15 cellular contexts compared by ENCODE assay signal in the genomic region with DNA sequence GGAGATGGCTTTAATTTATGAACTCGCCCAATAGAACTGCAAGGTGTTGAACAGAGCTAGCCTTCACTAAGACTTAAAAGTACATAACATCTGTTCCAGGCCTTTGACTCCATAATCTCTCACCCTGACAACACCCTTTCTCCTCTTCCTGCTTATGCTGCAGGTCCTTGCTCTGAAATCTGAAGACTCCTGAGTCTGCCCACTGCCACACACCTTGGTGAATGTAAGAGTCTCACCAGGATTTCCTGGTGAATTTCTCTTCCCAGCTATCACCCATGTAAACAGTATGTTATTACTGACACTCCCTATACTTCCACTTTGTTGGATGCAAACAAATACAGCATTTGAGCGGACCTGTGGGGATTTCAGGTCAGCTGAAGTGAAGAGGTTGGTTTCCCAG. TPM values are rescaled to one million over a fixed set of nuclear protein-coding genes. Genes with fewer than 3 reads are reported as not detected.
DNase-seq lines count a peak whose midpoint lies in the region; ATAC-seq and TF ChIP-seq lines count a peak whose summit lies in the region.
"Had no signal": no experiment of that assay in that cellular context is flagged by ENCODE, and none has a peak within 500 bp of the region (broad histone marks: within the 10 kb centered on the region; RNA-seq: fewer than 3 reads in every experiment).

No MANE protein-coding gene starts in this region.

- no peak overlapping the region for H3K4ac ChIP-seq in neuronal stem cell (ENCODE audit: low read length)

- peak; percentile 63 for DNase-seq in NCI-H82 (lab: John Stamatoyannopoulos, UW)
- no peak for DNase-seq in endodermal cell
- DNase-seq in neuronal stem cell (ENCODE audit: low spot score) = no peak
- no peak for DNase-seq in NCI-H446 treated with DMSO at 0.1 percent for 48 hours (lab: John Stamatoyannopoulos, UW)
- DNase-seq in glutamatergic neuron = no peak
- DNase-seq in T-cell = no peak
- no peak for DNase-seq in COLO829 (ENCODE audit: low spot score)
- DNase-seq: ACHN; Calu3; CD4-positive, CD25-positive, alpha-beta regulatory T cell; DMS 273 treated with DMSO at 0.1 percent for 48 hours; HCEC 1CT; HFFc6 had no signal

- no peak overlapping the region for H3K4me3 Mint-ChIP-seq in endodermal cell
- H3K4me3 Mint-ChIP-seq in glutamatergic neuron (ENCODE audit: unreplicated experiment) = no peak overlapping the region
- H3K4me3 Mint-ChIP-seq in T-cell = no peak overlapping the region
- H3K4me3 Mint-ChIP-seq: CD4-positive, CD25-positive, alpha-beta regulatory T cell; HFFc6 had no signal

- no peak overlapping the region for H2BK12ac ChIP-seq in neuronal stem cell (ENCODE audit: low read length)

- H3K4me3 ChIP-seq in endodermal cell (ENCODE audit: low read length) (no peak overlapping the region), neuronal stem cell (ENCODE audit: low read length in 2 of 2) (no peak overlapping the region)
- H3K4me3 ChIP-seq: BLaER1 treated with 17β-estradiol and CSF1 and Interleukin-3, amounts not matched to agents 10 nM and 100 nM had no signal

- no peak overlapping the region for H2BK5ac ChIP-seq in neuronal stem cell (ENCODE audit: low read length)

- H3K4me2 ChIP-seq in neuronal stem cell (ENCODE audit: insufficient read depth, low read length, poor library complexity, severe bottlenecking) = no peak overlapping the region
- H3K4me2 ChIP-seq: BLaER1 treated with 17β-estradiol and CSF1 and Interleukin-3, amounts not matched to agents 10 nM and 100 nM had no signal

- peaks cover 7% of the 10 kb centered on the region for H3K4me1 Mint-ChIP-seq in endodermal cell
- no peaks in the 10 kb centered on the region for H3K4me1 Mint-ChIP-seq in glutamatergic neuron (ENCODE audit: low read depth, unreplicated experiment)
- peaks cover 0 to 2% (median 0%) of the 10 kb centered on the region in 3 donors for H3K4me1 Mint-ChIP-seq in T-cell
- H3K4me1 Mint-ChIP-seq: CD4-positive, CD25-positive, alpha-beta regulatory T cell had no signal

- H2AK5ac ChIP-seq in neuronal stem cell (ENCODE audit: low read depth, low read length) = no peak overlapping the region

- no peak overlapping the region for H2AFZ ChIP-seq in neuronal stem cell (ENCODE audit: low read length)

- H3K27ac ChIP-seq in endodermal cell (ENCODE audit: low read depth, low read length) = no peak overlapping the region
- H3K27ac ChIP-seq in neuronal stem cell (replicated peaks; ENCODE audit: low read length) = peak overlapping the region; percentile 39
- H3K27ac ChIP-seq: BLaER1 treated with 17β-estradiol and CSF1 and Interleukin-3, amounts not matched to agents 10 nM and 100 nM had no signal

- H4K8ac ChIP-seq in neuronal stem cell (ENCODE audit: low read depth, low read length) = no peak overlapping the region

- no peak overlapping the region for H4K91ac ChIP-seq in neuronal stem cell (ENCODE audit: low read depth, low read length, poor library complexity)

- no peak for TF ChIP-seq CTCF in endodermal cell (conservative IDR thresholded peaks at IDR 0.05)
- TF ChIP-seq CTCF in glutamatergic neuron (IDR thresholded peaks at IDR 0.05; ENCODE audit: partially characterized antibody, unreplicated experiment) = no peak

- H3K36me3 ChIP-seq in endodermal cell (ENCODE audit: control insufficient read depth, insufficient read depth, low read length) (no peaks in the 10 kb centered on the region), neuronal stem cell (replicated peaks in 1 of 2; ENCODE audit: control insufficient read depth in 2 of 2, insufficient read depth in 2 of 2, low read length in 2 of 2) (no peaks in the 10 kb centered on the region)
- H3K36me3 ChIP-seq: BLaER1 treated with 17β-estradiol and CSF1 and Interleukin-3, amounts not matched to agents 10 nM and 100 nM had no signal

- peak overlapping the region; percentile 15 for H3K18ac ChIP-seq in neuronal stem cell (ENCODE audit: low read length)

- H3K79me1 ChIP-seq in neuronal stem cell (ENCODE audit: low read depth, low read length) = no peaks in the 10 kb centered on the region

- H3K27me3 Mint-ChIP-seq in endodermal cell (ENCODE audit: insufficient read depth) (no peaks in the 10 kb centered on the region), glutamatergic neuron (ENCODE audit: unreplicated experiment) (peaks cover 1% of the 10 kb centered on the region), T-cell (no peaks in the 10 kb centered on the region)

- POLR2A ChIA-PET in T-cell (lab: Charles Lee) = no interaction called here

- no peak overlapping the region for H3K23ac ChIP-seq in neuronal stem cell (ENCODE audit: low read depth, low read length, poor library complexity)

- H3K27ac Mint-ChIP-seq in endodermal cell = peak overlapping the region; percentile 9
- no peak overlapping the region for H3K27ac Mint-ChIP-seq in glutamatergic neuron (ENCODE audit: unreplicated experiment)
- H3K27ac Mint-ChIP-seq in T-cell = no peak overlapping the region
- H3K27ac Mint-ChIP-seq: CD4-positive, CD25-positive, alpha-beta regulatory T cell; HFFc6 had no signal

- H3K9me3 ChIP-seq in endodermal cell (ENCODE audit: control insufficient read depth, low read length) = no peaks in the 10 kb centered on the region
- peaks cover 0 to 2% of the 10 kb centered on the region in 2 donors for H3K9me3 ChIP-seq in neuronal stem cell (replicated peaks in 1 of 2; ENCODE audit: control insufficient read depth in 2 of 2, insufficient read depth in 1 of 2, low read depth in 1 of 2, low read length in 2 of 2)

- WGBS in endodermal cell (ENCODE audit: insufficient coverage in 1 of 2, insufficient read length in 1 of 2), 2 experiments = 92 to 100% methylated on average over 2 of the region's 2 CpGs
- no CpG with 5 or more reads among the region's 2 CpGs for WGBS in neuronal stem cell (ENCODE audit: extremely low coverage in 2 of 2, insufficient read length in 2 of 2, insufficient replicate concordance in 1 of 2), 2 donors

- no peak overlapping the region for H2BK15ac ChIP-seq in neuronal stem cell (ENCODE audit: low read length)

- peaks cover 6% of the 10 kb centered on the region for H3K4me1 ChIP-seq in endodermal cell (ENCODE audit: control insufficient read depth, insufficient read depth, low read length)
- peaks cover 0 to 6% of the 10 kb centered on the region in 2 donors for H3K4me1 ChIP-seq in neuronal stem cell (ENCODE audit: control insufficient read depth in 2 of 2, insufficient read depth in 1 of 2, low read depth in 1 of 2, low read length in 2 of 2)
- H3K4me1 ChIP-seq: BLaER1 treated with 17β-estradiol and CSF1 and Interleukin-3, amounts not matched to agents 10 nM and 100 nM had no signal

- H3K9ac ChIP-seq in endodermal cell (ENCODE audit: extremely low read depth, low read length, poor library complexity, severe bottlenecking) = no peak overlapping the region
- H3K9ac ChIP-seq in neuronal stem cell (ENCODE audit: low read depth, low read length, poor library complexity) = no peak overlapping the region
- H3K9ac ChIP-seq: BLaER1 treated with 17β-estradiol and CSF1 and Interleukin-3, amounts not matched to agents 10 nM and 100 nM had no signal

- H3K27me3 ChIP-seq in endodermal cell (ENCODE audit: control insufficient read depth, insufficient read depth, low read length, poor library complexity, severe bottlenecking) (no peaks in the 10 kb centered on the region), neuronal stem cell (ENCODE audit: control insufficient read depth in 3 of 3, insufficient read depth in 3 of 3, low read depth in 1 of 3, low read length in 3 of 3) (peaks cover 0 to 4% (median 0%) of the 10 kb centered on the region in 3 experiments)
- H3K27me3 ChIP-seq: BLaER1 treated with 17β-estradiol and CSF1 and Interleukin-3, amounts not matched to agents 10 nM and 100 nM had no signal

- no peak for ATAC-seq in T-cell (replicated peaks in 1 of 4)
- ATAC-seq: HepG2 had no signal

- H3K14ac ChIP-seq in neuronal stem cell (ENCODE audit: low read length) = no peak overlapping the region

- H2BK120ac ChIP-seq in neuronal stem cell (ENCODE audit: low read depth, low read length) = no peak overlapping the region

- H3K36me3 Mint-ChIP-seq in endodermal cell (ENCODE audit: low read depth) = no peaks in the 10 kb centered on the region
- no peaks in the 10 kb centered on the region for H3K36me3 Mint-ChIP-seq in glutamatergic neuron (ENCODE audit: unreplicated experiment)
- H3K36me3 Mint-ChIP-seq in T-cell = no peaks in the 10 kb centered on the region
- H3K36me3 Mint-ChIP-seq: CD4-positive, CD25-positive, alpha-beta regulatory T cell had no signal

- CTCF ChIA-PET in T-cell (lab: Charles Lee) = no interaction called here

- peaks cover 13% of the 10 kb centered on the region for H3K9me3 Mint-ChIP-seq in endodermal cell
- no peaks in the 10 kb centered on the region for H3K9me3 Mint-ChIP-seq in glutamatergic neuron (ENCODE audit: unreplicated experiment)
- peaks cover under 1 to 6% (median 2%) of the 10 kb centered on the region in 3 donors for H3K9me3 Mint-ChIP-seq in T-cell
- H3K9me3 Mint-ChIP-seq: HFFc6 had no signal

RNA-seq across cellular contexts. Expression of gene SLC39A8, which starts 17.8 kb away (rescaled TPM):
- 10 to 100 TPM; 64.4 to 76.4 TPM for total RNA-seq in endodermal cell
- polyA plus RNA-seq in endodermal cell (2013, experiment 1 of 2) = 21.4 TPM
- polyA plus RNA-seq in endodermal cell (2013, experiment 2 of 2) = 20.1 TPM
- 9.9 TPM for polyA plus RNA-seq in neuronal stem cell (2013, experiment 1 of 2)
- 10.2 TPM for polyA plus RNA-seq in neuronal stem cell (2013, experiment 2 of 2)
- 0.83 TPM for total RNA-seq in glutamatergic neuron (ENCODE audit: unreplicated experiment)
- total RNA-seq in T-cell = 10 to 100 TPM; 19.2 to 23.0 (median 19.9) TPM

Comparison
In these comparisons a context has a peak if more than half of its experiments do, and no peak if none do; other contexts are left out.
1. RNA of gene SLC39A8, which starts 17.8 kb away (total RNA-seq): 64.4 to 76.4 TPM in endodermal cell and 19.2 to 23.0 TPM in T-cell; 0.83 TPM in glutamatergic neuron (single experiment); every median in the first group is over 10 times any median in the second.